In the genomic region with DNA sequence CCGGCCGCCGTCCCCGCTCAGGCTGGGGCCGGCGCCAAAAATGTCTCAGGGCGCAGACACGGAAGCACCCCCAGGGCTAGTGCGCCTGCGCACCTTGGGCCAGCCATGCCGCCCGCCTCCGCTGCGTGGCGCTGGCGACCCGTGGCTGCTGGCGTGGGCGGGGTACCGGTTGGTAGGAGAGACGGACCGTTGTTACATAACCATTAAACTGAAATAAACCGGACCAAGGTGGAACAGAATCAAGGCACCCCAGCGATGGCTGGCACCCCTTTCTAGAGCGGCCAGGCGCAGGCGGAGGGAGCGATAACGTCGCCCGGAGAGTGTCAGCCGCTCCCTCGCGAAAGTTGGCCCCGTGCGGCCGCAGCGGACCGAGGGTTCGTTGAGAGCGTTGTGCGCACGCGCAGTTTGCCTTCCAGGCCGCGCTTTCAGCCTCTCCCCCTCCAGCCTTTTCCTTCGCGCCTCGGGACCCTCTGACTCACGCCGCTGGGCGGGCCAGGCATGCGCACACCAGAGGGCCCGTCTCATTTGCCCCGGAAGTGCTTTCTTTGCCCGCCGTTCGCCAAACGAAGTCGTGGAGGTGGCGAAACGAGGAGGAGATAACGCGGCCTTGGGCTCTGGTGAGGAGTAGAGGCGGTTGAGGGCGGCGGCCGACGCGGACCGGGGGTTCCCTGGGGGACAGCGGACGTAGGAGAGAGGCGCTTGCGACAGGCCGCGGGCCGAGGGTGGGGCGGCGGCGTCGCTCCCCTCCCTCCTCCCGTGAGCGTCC, we compare ENCODE assay signal across 1 cellular context.
TF ChIP-seq lines count a peak whose summit lies in the region.

A gene with protein sequence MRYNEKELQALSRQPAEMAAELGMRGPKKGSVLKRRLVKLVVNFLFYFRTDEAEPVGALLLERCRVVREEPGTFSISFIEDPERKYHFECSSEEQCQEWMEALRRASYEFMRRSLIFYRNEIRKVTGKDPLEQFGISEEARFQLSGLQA (minus strand): TSS at position 45 of the 766 bp plus-strand sequence. CDS start 81 bp downstream, outside the sequence.
A gene with protein sequence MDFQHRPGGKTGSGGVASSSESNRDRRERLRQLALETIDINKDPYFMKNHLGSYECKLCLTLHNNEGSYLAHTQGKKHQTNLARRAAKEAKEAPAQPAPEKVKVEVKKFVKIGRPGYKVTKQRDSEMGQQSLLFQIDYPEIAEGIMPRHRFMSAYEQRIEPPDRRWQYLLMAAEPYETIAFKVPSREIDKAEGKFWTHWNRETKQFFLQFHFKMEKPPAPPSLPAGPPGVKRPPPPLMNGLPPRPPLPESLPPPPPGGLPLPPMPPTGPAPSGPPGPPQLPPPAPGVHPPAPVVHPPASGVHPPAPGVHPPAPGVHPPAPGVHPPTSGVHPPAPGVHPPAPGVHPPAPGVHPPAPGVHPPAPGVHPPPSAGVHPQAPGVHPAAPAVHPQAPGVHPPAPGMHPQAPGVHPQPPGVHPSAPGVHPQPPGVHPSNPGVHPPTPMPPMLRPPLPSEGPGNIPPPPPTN (plus strand): TSS at position 540 of the 766 bp plus-strand sequence. CDS start 6,595 bp downstream, outside the sequence.

TF ChIP-seq in H1, 55 proteins besides CTCF, POLR2A, EP300 and RAD21:
- peak; percentile 84; the same call in 1 of the 2 replicates for TF ChIP-seq JUND (IDR thresholded peaks at IDR 0.05; ENCODE audit: low read length)
- peak; percentile 65 for TF ChIP-seq CEBPB (IDR thresholded peaks at IDR 0.05; ENCODE audit: low read depth, low read length)
- no peak for TF ChIP-seq CHD1 (IDR thresholded peaks at IDR 0.05; ENCODE audit: low read depth, low read length)
- TF ChIP-seq, protein P1, sequence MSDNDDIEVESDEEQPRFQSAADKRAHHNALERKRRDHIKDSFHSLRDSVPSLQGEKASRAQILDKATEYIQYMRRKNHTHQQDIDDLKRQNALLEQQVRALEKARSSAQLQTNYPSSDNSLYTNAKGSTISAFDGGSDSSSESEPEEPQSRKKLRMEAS (IDR thresholded peaks at IDR 0.05): peak; percentile 97
- 0 out of 2 replicates have a peak, but pooled peaks have one; percentile 28 for TF ChIP-seq SP1 (IDR thresholded peaks at IDR 0.05; ENCODE audit: low read depth, low read length)
- peak; percentile 94 for TF ChIP-seq TAF1 (IDR thresholded peaks at IDR 0.05; ENCODE audit: low read depth, low read length)
- TF ChIP-seq, protein P2, sequence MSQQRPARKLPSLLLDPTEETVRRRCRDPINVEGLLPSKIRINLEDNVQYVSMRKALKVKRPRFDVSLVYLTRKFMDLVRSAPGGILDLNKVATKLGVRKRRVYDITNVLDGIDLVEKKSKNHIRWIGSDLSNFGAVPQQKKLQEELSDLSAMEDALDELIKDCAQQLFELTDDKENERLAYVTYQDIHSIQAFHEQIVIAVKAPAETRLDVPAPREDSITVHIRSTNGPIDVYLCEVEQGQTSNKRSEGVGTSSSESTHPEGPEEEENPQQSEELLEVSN (IDR thresholded peaks at IDR 0.05): peak; percentile 99
- peak; percentile 79 for TF ChIP-seq NRF1 (IDR thresholded peaks at IDR 0.05; ENCODE audit: low read depth, low read length)
- TF ChIP-seq SRF (IDR thresholded peaks at IDR 0.05; ENCODE audit: low read depth, low read length): 0 out of 2 replicates have a peak, but pooled peaks have one; percentile 7
- TF ChIP-seq NANOG (IDR thresholded peaks at IDR 0.05; ENCODE audit: insufficient read depth, low read depth, low read length, poor library complexity, severe bottlenecking): peak; percentile 44
- TF ChIP-seq HDAC6 (IDR thresholded peaks at IDR 0.05; ENCODE audit: low read depth, low read length): no peak
- peak; percentile 99 for TF ChIP-seq EGR1 (IDR thresholded peaks at IDR 0.05; ENCODE audit: borderline replicate concordance, low read depth, low read length)
- peak; percentile 85; the same call in 1 of the 2 replicates for TF ChIP-seq POLR2AphosphoS5 (IDR thresholded peaks at IDR 0.05; ENCODE audit: low read depth, low read length)
- no peak for TF ChIP-seq BRCA1 (IDR thresholded peaks at IDR 0.05; ENCODE audit: low read depth, low read length)
- TF ChIP-seq SP4 (IDR thresholded peaks at IDR 0.05; ENCODE audit: low read length): peak; percentile 35
- no peak for TF ChIP-seq SAP30 (IDR thresholded peaks at IDR 0.05; ENCODE audit: insufficient read depth, insufficient replicate concordance, low read length)
- no peak for TF ChIP-seq POU5F1 (IDR thresholded peaks at IDR 0.05; ENCODE audit: low read depth, low read length)
- peak; percentile 48 for TF ChIP-seq CREB1 (IDR thresholded peaks at IDR 0.05)
- peak in 1 of 2 experiments; percentile 89; a peak in 2 of 4 replicates for TF ChIP-seq SIN3A (conservative IDR thresholded peaks at IDR 0.05 in 1 of 2, IDR thresholded peaks at IDR 0.05 in 1 of 2; ENCODE audit: low read depth in 1 of 2, low read length in 2 of 2)
- TF ChIP-seq SUZ12 (IDR thresholded peaks at IDR 0.05; ENCODE audit: low read length): no peak
- peak; percentile 49 for TF ChIP-seq KDM4A (IDR thresholded peaks at IDR 0.05; ENCODE audit: low read depth, low read length, severe bottlenecking)
- peak; percentile 91 for TF ChIP-seq PHF8 (conservative IDR thresholded peaks at IDR 0.05; ENCODE audit: low read depth, low read length)
- TF ChIP-seq RXRA (IDR thresholded peaks at IDR 0.05; ENCODE audit: insufficient read depth, low read depth, low read length): no peak
- TF ChIP-seq ASH2L (IDR thresholded peaks at IDR 0.05; ENCODE audit: low read length): peak; percentile 64
- TF ChIP-seq TBP (IDR thresholded peaks at IDR 0.05; ENCODE audit: low read depth, low read length): peak; percentile 79
- TF ChIP-seq RNF2 (IDR thresholded peaks at IDR 0.05; ENCODE audit: borderline replicate concordance, low read depth, low read length, missing control alignments, poor library complexity, severe bottlenecking): no peak
- TF ChIP-seq, protein P3, sequence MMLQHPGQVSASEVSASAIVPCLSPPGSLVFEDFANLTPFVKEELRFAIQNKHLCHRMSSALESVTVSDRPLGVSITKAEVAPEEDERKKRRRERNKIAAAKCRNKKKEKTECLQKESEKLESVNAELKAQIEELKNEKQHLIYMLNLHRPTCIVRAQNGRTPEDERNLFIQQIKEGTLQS (IDR thresholded peaks at IDR 0.05; ENCODE audit: insufficient read depth, low read depth, low read length): peak; percentile 21; the same call in 1 of the 2 replicates
- TF ChIP-seq TEAD4 (IDR thresholded peaks at IDR 0.05; ENCODE audit: low read depth, low read length): 0 out of 2 replicates have a peak, but pooled peaks have one; percentile 10
- 0 out of 2 replicates have a peak, but pooled peaks have one; percentile 25 for TF ChIP-seq RFX5 (IDR thresholded peaks at IDR 0.05; ENCODE audit: borderline replicate concordance, low read depth, low read length)
- peak; percentile 63 for TF ChIP-seq TAF7 (optimal IDR thresholded peaks at IDR 0.05; ENCODE audit: borderline replicate concordance, low read depth, low read length)
- TF ChIP-seq CHD2 (IDR thresholded peaks at IDR 0.05; ENCODE audit: low read length): peak; percentile 73
- TF ChIP-seq GABPA (IDR thresholded peaks at IDR 0.05; ENCODE audit: borderline replicate concordance, insufficient read depth, low read length): peak; percentile 84; the same call in 1 of the 2 replicates
TF ChIP-seq in H1: peak in this region for 24.
